In the genomic region with DNA sequence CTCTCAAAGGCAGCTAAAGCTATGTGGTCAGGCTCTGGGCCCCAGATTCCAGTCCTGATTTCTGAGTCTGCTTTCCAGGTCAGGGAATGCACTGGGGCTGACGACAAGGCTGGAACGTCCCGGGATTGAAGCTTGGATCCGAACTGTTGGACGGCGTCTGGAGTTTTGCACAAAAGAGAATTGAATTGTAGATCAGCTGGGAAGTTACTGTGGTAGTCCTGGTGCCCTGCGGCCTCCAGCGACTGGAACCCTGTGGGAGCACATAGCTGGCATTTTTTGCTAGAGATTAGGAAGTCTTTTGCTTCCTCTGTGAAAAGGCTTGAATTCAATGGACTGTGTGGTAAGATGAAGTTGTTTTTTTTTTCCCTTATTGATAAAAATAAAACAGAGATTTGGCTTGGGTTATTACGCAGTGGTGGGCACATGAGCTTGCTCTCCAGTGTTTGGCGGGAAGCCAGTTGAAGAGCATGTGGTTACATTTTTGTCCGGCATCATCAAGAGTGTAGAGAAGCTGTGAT, we compare ENCODE assay signal across 8 cellular contexts. TPM values are rescaled to one million over a fixed set of nuclear protein-coding genes. Genes with fewer than 3 reads are reported as not detected.
A peak's percentile ranks its signal among the peaks of the same experiment; 100 is the strongest.
DNase-seq lines count a peak whose midpoint lies in the region; ATAC-seq and TF ChIP-seq lines count a peak whose summit lies in the region.

HK1 (plus strand) TSS at position 51 of the 518 bp plus-strand sequence.

- no peaks in the 10 kb centered on the region for H3K4me1 ChIP-seq in PC-3 (ENCODE audit: insufficient read depth, low read length)

- H4K20me1 ChIP-seq in PC-3 (ENCODE audit: low read length), result no peaks in the 10 kb centered on the region

- no peaks in the 10 kb centered on the region for H3K79me2 ChIP-seq in PC-3 (ENCODE audit: low read length)

- BruUV-seq in PC-3 (replicated peaks; lab: Mats Ljungman, UMichigan), result no TSS peak

- H3F3A ChIP-seq in PC-3 (ENCODE audit: low read length, unreplicated experiment), result no peaks in the 10 kb centered on the region

- H3K9ac ChIP-seq in PC-3 (ENCODE audit: low read length), result no peak within 1 kb of the TSS

- TF ChIP-seq CTCF in AG10803 (conservative IDR thresholded peaks at IDR 0.05; ENCODE audit: low read length) (no peak), PC-3 (conservative IDR thresholded peaks at IDR 0.05; ENCODE audit: low read depth, low read length) (no peak)

- DNase-seq in AG10803 (ENCODE audit: low read depth) (peak; percentile 14), PC-3 (no peak)
- DNase-seq in naive thymus-derived CD8-positive, alpha-beta T cell, result no peak
- no peak for DNase-seq in stimulated activated CD4-positive, alpha-beta T cell treated with anti-CD3 and anti-CD28 coated beads, Interleukin-4, amount 100 ng/mL, for 1 hour
- DNase-seq in stimulated activated CD4-positive, alpha-beta T cell treated with anti-CD3 and anti-CD28 coated beads, Interleukin-2, amount 100 ng/mL, for 48 hours, result no peak
- no peak for DNase-seq in stimulated activated CD4-positive, alpha-beta T cell treated with anti-CD3 and anti-CD28 coated beads, Interleukin-1b, Interleukin-23, amount 100 ng/mL, for 48 hours

- H3K4me3 Mint-ChIP-seq in naive thymus-derived CD8-positive, alpha-beta T cell, result no peak within 1 kb of the TSS

- H3K36me3 Mint-ChIP-seq in naive thymus-derived CD8-positive, alpha-beta T cell, result no peaks in the 10 kb centered on the region

- no peaks in the 10 kb centered on the region for H3K9me2 ChIP-seq in PC-3 (replicated peaks; ENCODE audit: low read length)

- H3K27me3 ChIP-seq in PC-3 (ENCODE audit: low read length), result no peaks in the 10 kb centered on the region

- H3K4me3 ChIP-seq in AG10803 (ENCODE audit: low read length) (no peak within 1 kb of the TSS), PC-3 (ENCODE audit: low read length) (no peak within 1 kb of the TSS)

- CTCF ChIA-PET in PC-3 (lab: Charles Lee), result no interaction called here

- intact Hi-C loops in PC-3 (cut with micrococcal nuclease), result no loop called here

- no peak within 1 kb of the TSS for H3K27ac ChIP-seq in PC-3 (ENCODE audit: low read length)

- POLR2A ChIA-PET in PC-3 (lab: Charles Lee; ENCODE audit: unreplicated experiment), result no interaction called here
- POLR2A ChIA-PET in naive thymus-derived CD8-positive, alpha-beta T cell (lab: Charles Lee), result no interaction called here

- no peaks in the 10 kb centered on the region for H3K27me3 Mint-ChIP-seq in naive thymus-derived CD8-positive, alpha-beta T cell

- H3K4me2 ChIP-seq in PC-3 (ENCODE audit: low read length), result no peak within 1 kb of the TSS

- H2AFZ ChIP-seq in PC-3 (ENCODE audit: low read length), result no peak within 1 kb of the TSS

- H3K27ac Mint-ChIP-seq in naive thymus-derived CD8-positive, alpha-beta T cell, result peak within 1 kb of the TSS in 1 of 10 donors; percentile 40

- H3K36me3 ChIP-seq in PC-3 (ENCODE audit: low read depth, low read length), result no peaks in the 10 kb centered on the region

- peaks cover 0 to 9% (median 0%) of the 10 kb centered on the region in 4 donors for H3K4me1 Mint-ChIP-seq in naive thymus-derived CD8-positive, alpha-beta T cell

- no peaks in the 10 kb centered on the region for H3K9me3 Mint-ChIP-seq in naive thymus-derived CD8-positive, alpha-beta T cell

- ATAC-seq in PC-3 (no peak), esophagus mucosa (no peak), GM18868 (IDR thresholded peaks at IDR 0.05; ENCODE audit: unreplicated experiment) (no peak)
- ATAC-seq in naive thymus-derived CD8-positive, alpha-beta T cell, result no peak

- H3K9me3 ChIP-seq in PC-3 (ENCODE audit: low read length), result no peaks in the 10 kb centered on the region

RNA-seq across cellular contexts. Expression of gene HK1, which starts in this region (rescaled TPM):
- 189 and 208 TPM in 2 replicates for total RNA-seq in PC-3 (2014; rRNA removed)
- total RNA-seq in esophagus mucosa, result 133 TPM
- 10 to 100 TPM; 63.5 to 67.1 TPM for total RNA-seq in naive thymus-derived CD8-positive, alpha-beta T cell
- 100 to 1,000 TPM in 1 of 3 donors, 10 to 100 TPM in 2; 89.9 to 129 (median 97.1) TPM for polyA plus RNA-seq in naive thymus-derived CD8-positive, alpha-beta T cell
